1 cellular context compared by ENCODE assay signal in genomic region chr7:137906636-137907035, GRCh38. TPM values are rescaled to one million over a fixed set of nuclear protein-coding genes. Genes with fewer than 3 reads are reported as not detected.
"Had no signal": no experiment of that assay in that cellular context is flagged by ENCODE, and none has a peak within 500 bp of the region (broad histone marks: within the 10 kb centered on the region; RNA-seq: fewer than 3 reads in every experiment).

No MANE protein-coding gene starts in this region.

RNA-seq across cellular contexts. Expression of gene DGKI, which starts 59.9 kb away (rescaled TPM):
- total RNA-seq: SJCRH30 had no signal
